ENCODE assay signal across 20 cellular contexts in genomic region chr1:177230228-177231016, GRCh38. TPM values are rescaled to one million over a fixed set of nuclear protein-coding genes. Genes with fewer than 3 reads are reported as not detected.
"Had no signal": no experiment of that assay in that cellular context is flagged by ENCODE, and none has a peak within 500 bp of the region (broad histone marks: within the 10 kb centered on the region; RNA-seq: fewer than 3 reads in every experiment).

No MANE protein-coding gene starts in this region.

- H3K4me1 ChIP-seq: esophagus muscularis mucosa, gastrocnemius medialis, psoas muscle, sigmoid colon had no signal

- H3K27me3 ChIP-seq: esophagus muscularis mucosa, gastrocnemius medialis, sigmoid colon had no signal

- H2AFZ ChIP-seq: parathyroid adenoma had no signal

- DNase-seq: effector memory CD4-positive, alpha-beta T cell; gastrocnemius medialis; immature natural killer cell; mesendoderm; naive B cell; psoas muscle; retina; sigmoid colon; stimulated activated CD4-positive, alpha-beta T cell treated with anti-CD3 and anti-CD28 coated beads, Interleukin-2, amount 100 ng/mL, for 24 hours; stimulated activated CD4-positive, alpha-beta T cell treated with anti-CD3 and anti-CD28 coated beads, Interleukin-4, amount 100 ng/mL, for 4 hours; stimulated activated naive B cell treated with anti-CD40 and anti-IgM and Interleukin-4, amounts not matched to agents 10 μg/mL and 1 μg/mL and 100 μg/mL, for 72 hours; trophoblast cell had no signal

- ATAC-seq: gastrocnemius medialis; stimulated activated naive B cell treated with anti-CD40 and anti-IgM and Interleukin-4, amounts not matched to agents 10 μg/mL and 1 μg/mL and 100 μg/mL, for 72 hours had no signal

- H3K79me2 ChIP-seq: parathyroid adenoma had no signal

- H3K9me3 ChIP-seq: esophagus muscularis mucosa, gastrocnemius medialis, psoas muscle, sigmoid colon had no signal

- H3K4me3 ChIP-seq: esophagus muscularis mucosa, gastrocnemius medialis, psoas muscle, sigmoid colon, skin epidermis had no signal

- FAIRE-seq: kidney, urothelium cell line had no signal

- H3K27ac ChIP-seq: epithelial cell of prostate, esophagus muscularis mucosa, gastrocnemius medialis, parathyroid adenoma, psoas muscle, sigmoid colon, skin epidermis had no signal

- H3K36me3 ChIP-seq: esophagus muscularis mucosa, gastrocnemius medialis, sigmoid colon had no signal

- H3K9ac ChIP-seq: parathyroid adenoma had no signal

RNA-seq across cellular contexts. Expression of gene BRINP2, which starts 59.7 kb away (rescaled TPM):
- total RNA-seq: fibroblast of villous mesenchyme, gastrocnemius medialis, kidney, lung microvascular endothelial cell had no signal
- polyA plus RNA-seq: immature natural killer cell had no signal
